ENCODE assay signal across 8 cellular contexts in genomic region chr11:26331911-26332571, GRCh38. TPM values are rescaled to one million over a fixed set of nuclear protein-coding genes. Genes with fewer than 3 reads are reported as not detected.
A peak's percentile ranks its signal among the peaks of the same experiment; 100 is the strongest.
DNase-seq lines count a peak whose midpoint lies in the region.

TSS of gene ANO3 (plus strand) at chr11:26332130. CDS start at chr11:26332276, 146 bp downstream.

- H3K4me1 ChIP-seq in neuronal stem cell (ENCODE audit: control insufficient read depth in 2 of 2, insufficient read depth in 1 of 2, low read depth in 1 of 2, low read length in 2 of 2) = peaks cover 8 to 36% of the 10 kb centered on the region in 2 donors

- H3K27me3 ChIP-seq in MG63 = no peaks in the 10 kb centered on the region
- H3K27me3 ChIP-seq in neuronal stem cell (ENCODE audit: control insufficient read depth in 3 of 3, insufficient read depth in 3 of 3, low read depth in 1 of 3, low read length in 3 of 3) = no peaks in the 10 kb centered on the region

- H3K9me3 ChIP-seq in MG63 = no peaks in the 10 kb centered on the region
- no peaks in the 10 kb centered on the region for H3K9me3 ChIP-seq in neuronal stem cell (replicated peaks in 1 of 2; ENCODE audit: control insufficient read depth in 2 of 2, insufficient read depth in 1 of 2, low read depth in 1 of 2, low read length in 2 of 2)

- H3K4me2 ChIP-seq in neuronal stem cell (ENCODE audit: insufficient read depth, low read length, poor library complexity, severe bottlenecking) = peak within 1 kb of the TSS; percentile 38

- H2BK15ac ChIP-seq in neuronal stem cell (ENCODE audit: low read length) = no peak within 1 kb of the TSS

- H3K79me1 ChIP-seq in neuronal stem cell (ENCODE audit: low read depth, low read length) = no peaks in the 10 kb centered on the region

- H2BK12ac ChIP-seq in neuronal stem cell (ENCODE audit: low read length) = no peak within 1 kb of the TSS

- no peak within 1 kb of the TSS for H2BK5ac ChIP-seq in neuronal stem cell (ENCODE audit: low read length)

- H4K91ac ChIP-seq in neuronal stem cell (ENCODE audit: low read depth, low read length, poor library complexity) = no peak within 1 kb of the TSS

- H2AK5ac ChIP-seq in neuronal stem cell (ENCODE audit: low read depth, low read length) = no peak within 1 kb of the TSS

- peak within 1 kb of the TSS; percentile 78 for H3K27ac ChIP-seq in neuronal stem cell (replicated peaks; ENCODE audit: low read length)

- H4K8ac ChIP-seq in neuronal stem cell (ENCODE audit: low read depth, low read length) = no peak within 1 kb of the TSS

- peak within 1 kb of the TSS; percentile 73 for H2AFZ ChIP-seq in neuronal stem cell (ENCODE audit: low read length)

- no peak within 1 kb of the TSS for H2BK120ac ChIP-seq in neuronal stem cell (ENCODE audit: low read depth, low read length)

- H3K14ac ChIP-seq in neuronal stem cell (ENCODE audit: low read length) = no peak within 1 kb of the TSS

- no peak within 1 kb of the TSS for H3K4ac ChIP-seq in neuronal stem cell (ENCODE audit: low read length)

- DNase-seq in activated T-cell treated with anti-CD3 and anti-CD28 coated beads, Interleukin-2, amount 50 U/mL, for 48 hours = peak; percentile 25 to 30
- DNase-seq in activated T-cell treated with anti-CD3 and anti-CD28 coated beads, Interleukin-2, amount 50 U/mL, for 1 hour = no peak
- peak; percentile 88 for DNase-seq in HCEC 1CT
- DNase-seq in MG63 = peak; percentile 73
- DNase-seq in SW480 (ENCODE audit: low spot score) = peak; percentile 30
- DNase-seq in fibroblast of the conjunctiva (ENCODE audit: low read depth) = peak; percentile 87
- peak; percentile 91 for DNase-seq in neuronal stem cell (ENCODE audit: low spot score)
- no peak for DNase-seq in OCI-M1 (lab: John Stamatoyannopoulos, UW)

- H3K4me3 ChIP-seq in MG63 (peak within 1 kb of the TSS; percentile 11; the same call in 1 of the 2 replicates), neuronal stem cell (ENCODE audit: low read length in 2 of 2) (peak within 1 kb of the TSS in 1 of 2 donors; percentile 44)

- no CpG with 5 or more reads among the region's 36 CpGs for WGBS in neuronal stem cell (ENCODE audit: extremely low coverage in 2 of 2, insufficient read length in 2 of 2, insufficient replicate concordance in 1 of 2), 2 donors

- no peak within 1 kb of the TSS for H3K9ac ChIP-seq in neuronal stem cell (ENCODE audit: low read depth, low read length, poor library complexity)

- H3K36me3 ChIP-seq in MG63 (no peaks in the 10 kb centered on the region), neuronal stem cell (replicated peaks in 1 of 2; ENCODE audit: control insufficient read depth in 2 of 2, insufficient read depth in 2 of 2, low read length in 2 of 2) (no peaks in the 10 kb centered on the region)

- H3K23ac ChIP-seq in neuronal stem cell (ENCODE audit: low read depth, low read length, poor library complexity) = no peak within 1 kb of the TSS

- H3K18ac ChIP-seq in neuronal stem cell (ENCODE audit: low read length) = peak within 1 kb of the TSS; percentile 35

RNA-seq across cellular contexts. Expression of gene ANO3, which starts in this region (rescaled TPM):
- not detected in 2 replicates for total RNA-seq in MG63 (2014; rRNA removed; shearing (Covaris generic); ENCODE audit: low replicate concordance)
- polyA plus RNA-seq in neuronal stem cell (2013, experiment 1 of 2) = 0.38 TPM
- 0.36 TPM for polyA plus RNA-seq in neuronal stem cell (2013, experiment 2 of 2)

Comparison
In these comparisons a context has a peak if more than half of its experiments do, and no peak if none do; other contexts are left out.
1. DNase-seq: peak in activated T-cell treated with anti-CD3 and anti-CD28 coated beads, Interleukin-2, amount 50 U/mL, for 48 hours (2 of 2), HCEC 1CT (single experiment), SW480 (single experiment), fibroblast of the conjunctiva (single experiment) and neuronal stem cell (single experiment); none in activated T-cell treated with anti-CD3 and anti-CD28 coated beads, Interleukin-2, amount 50 U/mL, for 1 hour (single experiment) and OCI-M1 (single experiment).
2. Peak in DNase-seq and H3K4me3 ChIP-seq in MG63; RNA of the gene not detected or under 1 TPM.